Comparison of ENCODE assay signal across 8 cellular contexts in the genomic region with DNA sequence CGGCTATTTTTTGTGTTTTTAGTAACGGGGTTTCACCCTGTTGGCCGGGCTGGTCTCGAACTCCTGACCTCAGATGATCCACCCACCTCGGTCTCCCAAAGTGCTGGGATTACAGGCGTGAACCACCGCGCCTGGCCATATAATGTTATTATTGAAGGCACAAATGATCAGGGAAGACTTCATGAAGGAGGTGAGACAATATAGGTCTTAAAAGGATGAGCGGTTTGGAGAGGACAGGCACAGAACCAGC. TPM values are rescaled to one million over a fixed set of nuclear protein-coding genes. Genes with fewer than 3 reads are reported as not detected.
A peak's percentile ranks its signal among the peaks of the same experiment; 100 is the strongest.
DNase-seq lines count a peak whose midpoint lies in the region; ATAC-seq and TF ChIP-seq lines count a peak whose summit lies in the region.
"Not testable (repeated sequence)": the region's sequence is repeated elsewhere in the genome, so short reads cannot be mapped to it uniquely, and the experiment has no call there.

No MANE protein-coding gene starts in this region.

- not testable (repeated sequence) for H4K8ac ChIP-seq in mesenchymal stem cell (ENCODE audit: low read length)

- peaks cover 20 to 26% (median 21%) of the 10 kb centered on the region in 3 donors for H3K4me1 Mint-ChIP-seq in IgD-negative memory B cell
- peaks cover 26% of the 10 kb centered on the region for H3K4me1 Mint-ChIP-seq in activated CD4-positive, alpha-beta T cell treated with anti-CD3 and anti-CD28 coated beads for 36 hours
- peaks cover 12% of the 10 kb centered on the region for H3K4me1 Mint-ChIP-seq in type B pancreatic cell (ENCODE audit: unreplicated experiment)

- ATAC-seq in activated CD4-positive, alpha-beta T cell treated with anti-CD3 and anti-CD28 coated beads for 36 hours; sciatic nerve: not testable (repeated sequence)

- H3K27me3 ChIP-seq in adipocyte (replicated peaks; ENCODE audit: control insufficient read depth, insufficient read depth, low read length); esophagus squamous epithelium; mesenchymal stem cell (ENCODE audit: control insufficient read depth in 1 of 2, insufficient read depth in 1 of 2, low read length in 2 of 2): not testable (repeated sequence)

- H2AK5ac ChIP-seq in mesenchymal stem cell (ENCODE audit: low read length, severe bottlenecking), result not testable (repeated sequence)

- H3K4ac ChIP-seq in mesenchymal stem cell (ENCODE audit: low read depth in 1 of 2, low read length in 2 of 2), result not testable (repeated sequence)

- H3K18ac ChIP-seq in mesenchymal stem cell (ENCODE audit: low read depth in 1 of 2, low read length in 2 of 2), result not testable (repeated sequence)

- not testable (repeated sequence) for H3K9me3 ChIP-seq in adipocyte (ENCODE audit: control insufficient read depth, low read length); esophagus squamous epithelium; mesenchymal stem cell (ENCODE audit: control insufficient read depth, low read length)

- TF ChIP-seq CTCF in GM12864 (IDR thresholded peaks at IDR 0.05; ENCODE audit: low read depth, low read length, missing control alignments); esophagus squamous epithelium (IDR thresholded peaks at IDR 0.05); type B pancreatic cell (conservative IDR thresholded peaks at IDR 0.05): not testable (repeated sequence)

- not testable (repeated sequence) for H3K23ac ChIP-seq in mesenchymal stem cell (ENCODE audit: low read length in 2 of 2)

- H3K4me1 ChIP-seq in adipocyte (ENCODE audit: control insufficient read depth, insufficient read depth, low read length) (peaks cover 26% of the 10 kb centered on the region), esophagus squamous epithelium (peaks cover 8 to 46% (median 21%) of the 10 kb centered on the region in 3 donors)
- not testable (repeated sequence) for H3K4me1 ChIP-seq in mesenchymal stem cell (ENCODE audit: control insufficient read depth, insufficient read depth, low read depth, low read length)

- H2BK120ac ChIP-seq in mesenchymal stem cell (ENCODE audit: low read depth, low read length), result not testable (repeated sequence)

- H3K4me2 ChIP-seq in mesenchymal stem cell (ENCODE audit: low read length, poor library complexity, severe bottlenecking), result peak overlapping the region; percentile 48

- H3K27ac ChIP-seq in esophagus squamous epithelium, result peak overlapping the region in 3 of 4 donors; percentile 11 to 99 (median 97)
- not testable (repeated sequence) for H3K27ac ChIP-seq in mesenchymal stem cell (ENCODE audit: low read length, poor library complexity, severe bottlenecking)

- intact Hi-C loops in activated CD4-positive, alpha-beta T cell treated with anti-CD3 and anti-CD28 coated beads for 36 hours (cut with DNase I, micrococcal nuclease), result loop anchor here (1.0 to 5.0 kb wide), 11 partner anchors 22 to 1740 kb away; partner anchors contain the start of genes MCEE (in 1 of the 2), MPHOSPH10 (in 1 of the 2), PAIP2B (in 1 of the 2) and SFXN5 (in 1 of the 2)
- intact Hi-C loops in esophagus squamous epithelium (cut with DNase I); sciatic nerve (cut with DNase I): not testable (repeated sequence)

- not testable (repeated sequence) for H3K36me3 Mint-ChIP-seq in IgD-negative memory B cell, type B pancreatic cell
- peaks cover 23% of the 10 kb centered on the region for H3K36me3 Mint-ChIP-seq in activated CD4-positive, alpha-beta T cell treated with anti-CD3 and anti-CD28 coated beads for 36 hours (ENCODE audit: low read depth)

- peak overlapping the region; percentile 98 to 100 (median 99) for H3K4me3 Mint-ChIP-seq in IgD-negative memory B cell
- H3K4me3 Mint-ChIP-seq in activated CD4-positive, alpha-beta T cell treated with anti-CD3 and anti-CD28 coated beads for 36 hours, result peak overlapping the region; percentile 98
- H3K4me3 Mint-ChIP-seq in type B pancreatic cell, result peak overlapping the region; percentile 100

- not testable (repeated sequence) for H3K27me3 Mint-ChIP-seq in IgD-negative memory B cell; activated CD4-positive, alpha-beta T cell treated with anti-CD3 and anti-CD28 coated beads for 36 hours; type B pancreatic cell

- H3K4me3 ChIP-seq in GM12864 (ENCODE audit: low read depth, low read length) (peak overlapping the region; percentile 100), adipocyte (ENCODE audit: low read length) (peak overlapping the region; percentile 99), esophagus squamous epithelium (peak overlapping the region in 3 of 4 donors; percentile 85 to 100 (median 90)), mesenchymal stem cell (ENCODE audit: insufficient read depth in 1 of 2, low read depth in 1 of 2, low read length in 2 of 2) (peak overlapping the region in 1 of 2 experiments; percentile 97)

- WGBS in esophagus squamous epithelium, 2 donors, result 5 to 6% methylated on average over 7 to 8 of the region's 9 CpGs
- WGBS in mesenchymal stem cell, result 43% methylated on average over 9 of the region's 9 CpGs

- CTCF ChIA-PET in activated CD4-positive, alpha-beta T cell treated with anti-CD3 and anti-CD28 coated beads for 36 hours (lab: Charles Lee), result interaction anchor here (0.7 to 2.5 kb wide), 13 partner anchors 10 to 99 kb away, joined by 3 to 12 read pairs (median 4); no protein-coding TSS in a partner anchor

- H2BK12ac ChIP-seq in mesenchymal stem cell (ENCODE audit: low read length in 2 of 2), result not testable (repeated sequence)

- H2AFZ ChIP-seq in mesenchymal stem cell (ENCODE audit: low read depth, low read length), result not testable (repeated sequence)

- not testable (repeated sequence) for DNase-seq in GM12864 (ENCODE audit: low read depth); adipocyte (ENCODE audit: low read depth); esophagus squamous epithelium (lab: John Stamatoyannopoulos, UW); mesenchymal stem cell; type B pancreatic cell (ENCODE audit: extremely low spot score, unreplicated experiment)
- peak; percentile 53 for DNase-seq in activated CD4-positive, alpha-beta T cell treated with anti-CD3 and anti-CD28 coated beads for 36 hours
- peak; percentile 61 for DNase-seq in sciatic nerve (ENCODE audit: low spot score)

- not testable (repeated sequence) for H3K14ac ChIP-seq in mesenchymal stem cell (ENCODE audit: low read length in 2 of 2)

- POLR2A ChIA-PET in activated CD4-positive, alpha-beta T cell treated with anti-CD3 and anti-CD28 coated beads for 36 hours (lab: Charles Lee), result interaction anchor here (0.6 to 1.8 kb wide), 4 partner anchors 55 to 887 kb away, joined by 3 to 5 read pairs (median 3); partner anchors contain the start of genes MPHOSPH10 and PAIP2B

- H3K79me1 ChIP-seq in mesenchymal stem cell (replicated peaks; ENCODE audit: low read length, poor library complexity, severe bottlenecking), result not testable (repeated sequence)

- H3K27ac Mint-ChIP-seq in IgD-negative memory B cell, result peak overlapping the region; percentile 94 to 100 (median 99)
- peak overlapping the region; percentile 63 for H3K27ac Mint-ChIP-seq in activated CD4-positive, alpha-beta T cell treated with anti-CD3 and anti-CD28 coated beads for 36 hours
- peak overlapping the region; percentile 100 for H3K27ac Mint-ChIP-seq in type B pancreatic cell

- not testable (repeated sequence) for H3K36me3 ChIP-seq in adipocyte (ENCODE audit: control insufficient read depth, insufficient read depth, low read length, severe bottlenecking); esophagus squamous epithelium; mesenchymal stem cell (ENCODE audit: control insufficient read depth in 1 of 2, insufficient read depth in 2 of 2, low read depth in 1 of 2, low read length in 2 of 2)

- TF ChIP-seq POLR2A in esophagus squamous epithelium (IDR thresholded peaks at IDR 0.05), result not testable (repeated sequence)

- not testable (repeated sequence) for H2BK15ac ChIP-seq in mesenchymal stem cell (ENCODE audit: low read depth, poor library complexity, severe bottlenecking)

- H3K9ac ChIP-seq in adipocyte (ENCODE audit: low read length), result not testable (repeated sequence)
- H3K9ac ChIP-seq in mesenchymal stem cell (ENCODE audit: low read length), result peak overlapping the region; percentile 65

- not testable (repeated sequence) for H4K91ac ChIP-seq in mesenchymal stem cell (ENCODE audit: low read length)

- H2BK5ac ChIP-seq in mesenchymal stem cell (ENCODE audit: low read depth, low read length, poor library complexity, severe bottlenecking), result not testable (repeated sequence)

- not testable (repeated sequence) for H3K9me3 Mint-ChIP-seq in IgD-negative memory B cell; activated CD4-positive, alpha-beta T cell treated with anti-CD3 and anti-CD28 coated beads for 36 hours (ENCODE audit: low read depth); type B pancreatic cell

RNA-seq across cellular contexts. Expression of gene ZNF638, which starts 0.3 kb away (rescaled TPM):
- polyA plus RNA-seq in IgD-negative memory B cell, result 60.3 TPM
- 10 to 100 TPM; 79.8 to 97.5 TPM for total RNA-seq in activated CD4-positive, alpha-beta T cell treated with anti-CD3 and anti-CD28 coated beads for 36 hours
- total RNA-seq in esophagus squamous epithelium (100 to 1,000 TPM in 1 of 4 donors, 10 to 100 TPM in 3; 67.3 to 133 (median 79.2) TPM), sciatic nerve (211 TPM), type B pancreatic cell (ENCODE audit: low replicate concordance) (118 and 149 TPM in 2 replicates)
- 52.8 TPM for polyA plus RNA-seq in mesenchymal stem cell (2013, experiment 1 of 2)
- 51.0 TPM for polyA plus RNA-seq in mesenchymal stem cell (2013, experiment 2 of 2)
